In genomic region chr2:215654177-215654850, GRCh38 we compare ENCODE assay signal across 17 cellular contexts.
A peak's percentile ranks its signal among the peaks of the same experiment; 100 is the strongest.
DNase-seq lines count a peak whose midpoint lies in the region; ATAC-seq and TF ChIP-seq lines count a peak whose summit lies in the region.
"Had no signal": no experiment of that assay in that cellular context is flagged by ENCODE, and none has a peak within 500 bp of the region (broad histone marks: within the 10 kb centered on the region; RNA-seq: fewer than 3 reads in every experiment).

No MANE protein-coding gene starts in this region.

- H3K36me3 Mint-ChIP-seq in osteocyte (ENCODE audit: unreplicated experiment) (peaks cover 7% of the 10 kb centered on the region), CD14-positive monocyte (no peaks in the 10 kb centered on the region)
- no peaks in the 10 kb centered on the region for H3K36me3 Mint-ChIP-seq in naive thymus-derived CD4-positive, alpha-beta T cell
- H3K36me3 Mint-ChIP-seq: neural progenitor cell had no signal

- H3K4me2 ChIP-seq in fibroblast of lung (ENCODE audit: extremely low read depth, insufficient read depth, low read length), result peak overlapping the region; percentile 72
- H3K4me2 ChIP-seq: neural progenitor cell had no signal

- TF ChIP-seq CTCF in LNCaP clone FGC (IDR thresholded peaks at IDR 0.05; ENCODE audit: control insufficient read depth, extremely low read depth, insufficient read depth), result no peak
- TF ChIP-seq CTCF in fibroblast of lung (conservative IDR thresholded peaks at IDR 0.05 in 1 of 2, IDR thresholded peaks at IDR 0.05 in 1 of 2; ENCODE audit: low read depth in 1 of 2, low read length in 2 of 2), result no peak
- TF ChIP-seq CTCF in osteocyte (IDR thresholded peaks at IDR 0.05), result no peak
- no peak for TF ChIP-seq CTCF in omental fat pad (IDR thresholded peaks at IDR 0.05)
- TF ChIP-seq CTCF in CD14-positive monocyte (IDR thresholded peaks at IDR 0.05), result no peak

- H3K27me3 Mint-ChIP-seq in osteocyte (ENCODE audit: unreplicated experiment), result no peaks in the 10 kb centered on the region
- peaks cover 0 to 10% (median 0%) of the 10 kb centered on the region in 5 donors for H3K27me3 Mint-ChIP-seq in naive thymus-derived CD4-positive, alpha-beta T cell
- H3K27me3 Mint-ChIP-seq in stimulated activated naive CD8-positive, alpha-beta T cell treated with anti-CD3 and anti-CD28 coated beads, Interleukin-15, amount 100 ng/mL, for 72 hours, result peaks cover 10% of the 10 kb centered on the region
- H3K27me3 Mint-ChIP-seq in CD14-positive monocyte (ENCODE audit: low read depth in 3 of 3), result peaks cover 3 to 26% (median 15%) of the 10 kb centered on the region in 3 donors

- no peak overlapping the region for H3K9ac ChIP-seq in fibroblast of lung (ENCODE audit: insufficient read depth, low read length)
- H3K9ac ChIP-seq: BLaER1 treated with 17β-estradiol and CSF1 and Interleukin-3, amounts not matched to agents 10 nM and 100 nM; neural progenitor cell had no signal

- intact Hi-C loops in naive thymus-derived CD4-positive, alpha-beta T cell (cut with micrococcal nuclease), result no loop called here
- intact Hi-C loops in CD14-positive monocyte (cut with micrococcal nuclease), result no loop called here

- POLR2A ChIA-PET in naive thymus-derived CD4-positive, alpha-beta T cell (lab: Charles Lee), result no interaction called here

- no peak overlapping the region for H3K4me3 ChIP-seq in LNCaP clone FGC (ENCODE audit: low read depth, low read length)
- H3K4me3 ChIP-seq in fibroblast of lung (replicated peaks in 1 of 4; ENCODE audit: control extremely low read depth in 1 of 4, insufficient read depth in 1 of 4, low read depth in 3 of 4, low read length in 4 of 4), result no peak overlapping the region
- H3K4me3 ChIP-seq in naive thymus-derived CD4-positive, alpha-beta T cell (ENCODE audit: low read length), result no peak overlapping the region
- H3K4me3 ChIP-seq: BLaER1 treated with 17β-estradiol and CSF1 and Interleukin-3, amounts not matched to agents 10 nM and 100 nM; neural progenitor cell had no signal

- H3K27ac ChIP-seq in fibroblast of lung (ENCODE audit: insufficient read depth, low read length), result peak overlapping the region; percentile 50
- no peak overlapping the region for H3K27ac ChIP-seq in naive thymus-derived CD4-positive, alpha-beta T cell (ENCODE audit: low read depth, low read length)
- H3K27ac ChIP-seq: neural progenitor cell, VCaP had no signal

- H4K20me1 ChIP-seq in fibroblast of lung (ENCODE audit: control insufficient read depth, extremely low read depth, insufficient read depth, low read length), result no peaks in the 10 kb centered on the region
- H4K20me1 ChIP-seq: BLaER1 treated with 17β-estradiol and CSF1 and Interleukin-3, amounts not matched to agents 10 nM and 100 nM had no signal

- H3K9me3 Mint-ChIP-seq in osteocyte (ENCODE audit: unreplicated experiment), result no peaks in the 10 kb centered on the region
- H3K9me3 Mint-ChIP-seq in naive thymus-derived CD4-positive, alpha-beta T cell, result no peaks in the 10 kb centered on the region
- peaks cover 0 to 7% of the 10 kb centered on the region in 2 donors for H3K9me3 Mint-ChIP-seq in stimulated activated naive CD8-positive, alpha-beta T cell treated with anti-CD3 and anti-CD28 coated beads, Interleukin-15, amount 100 ng/mL, for 72 hours
- H3K9me3 Mint-ChIP-seq in CD14-positive monocyte, result peaks cover 0 to 7% (median 0%) of the 10 kb centered on the region in 7 donors
- H3K9me3 Mint-ChIP-seq: neural progenitor cell had no signal

- H3K4me3 Mint-ChIP-seq in osteocyte (ENCODE audit: unreplicated experiment) (no peak overlapping the region), CD14-positive monocyte (no peak overlapping the region)
- H3K4me3 Mint-ChIP-seq in naive thymus-derived CD4-positive, alpha-beta T cell, result no peak overlapping the region
- H3K4me3 Mint-ChIP-seq in stimulated activated naive CD8-positive, alpha-beta T cell treated with anti-CD3 and anti-CD28 coated beads, Interleukin-15, amount 100 ng/mL, for 72 hours, result no peak overlapping the region
- H3K4me3 Mint-ChIP-seq: neural progenitor cell had no signal

- H3K4me1 Mint-ChIP-seq in osteocyte (ENCODE audit: unreplicated experiment), result peaks cover 82% of the 10 kb centered on the region
- H3K4me1 Mint-ChIP-seq in naive thymus-derived CD4-positive, alpha-beta T cell, result no peaks in the 10 kb centered on the region
- no peaks in the 10 kb centered on the region for H3K4me1 Mint-ChIP-seq in stimulated activated naive CD8-positive, alpha-beta T cell treated with anti-CD3 and anti-CD28 coated beads, Interleukin-15, amount 100 ng/mL, for 72 hours
- H3K4me1 Mint-ChIP-seq in CD14-positive monocyte, result no peaks in the 10 kb centered on the region
- H3K4me1 Mint-ChIP-seq: neural progenitor cell had no signal

- no peak overlapping the region for H2AFZ ChIP-seq in fibroblast of lung (ENCODE audit: low read length)
- H2AFZ ChIP-seq: neural progenitor cell had no signal

- H3K79me2 ChIP-seq in fibroblast of lung (ENCODE audit: control insufficient read depth, insufficient read depth, low read length), result no peaks in the 10 kb centered on the region

- DNase-seq in AG08395 (ENCODE audit: low spot score) (peak; percentile 64), LNCaP clone FGC (ENCODE audit: low read depth) (peak; percentile 1), fibroblast of lung (ENCODE audit: low read depth in 2 of 2) (peak; percentile 76 to 82), osteocyte (ENCODE audit: extremely low spot score, unreplicated experiment) (no peak), omental fat pad (ENCODE audit: low spot score) (no peak), CD14-positive monocyte (ENCODE audit: low spot score) (no peak)
- no peak for DNase-seq in naive thymus-derived CD4-positive, alpha-beta T cell
- no peak for DNase-seq in stimulated activated naive CD8-positive, alpha-beta T cell treated with anti-CD3 and anti-CD28 coated beads, Interleukin-15, amount 100 ng/mL, for 72 hours
- DNase-seq: activated effector memory CD4-positive, alpha-beta T cell treated with anti-CD3 and anti-CD28 coated beads, Interleukin-2, amount 50 U/mL, for 16 hours; DMS79; HCEC 1CT; NCI-H1436 treated with DMSO at 0.1 percent for 48 hours; NCI-H446; stimulated activated naive CD4-positive, alpha-beta T cell had no signal

- H3K9me3 ChIP-seq in fibroblast of lung (ENCODE audit: control insufficient read depth, insufficient read depth, low read depth, low read length), result no peaks in the 10 kb centered on the region
- no peaks in the 10 kb centered on the region for H3K9me3 ChIP-seq in naive thymus-derived CD4-positive, alpha-beta T cell (ENCODE audit: control insufficient read depth in 2 of 3, low read length in 3 of 3)

- H3K27me3 ChIP-seq in fibroblast of lung (ENCODE audit: control insufficient read depth, insufficient read depth, low read length), result no peaks in the 10 kb centered on the region
- no peaks in the 10 kb centered on the region for H3K27me3 ChIP-seq in naive thymus-derived CD4-positive, alpha-beta T cell (ENCODE audit: control insufficient read depth in 2 of 2, insufficient read depth in 2 of 2, low read length in 2 of 2)
- H3K27me3 ChIP-seq: BLaER1 treated with 17β-estradiol and CSF1 and Interleukin-3, amounts not matched to agents 10 nM and 100 nM; neural progenitor cell had no signal

- no peaks in the 10 kb centered on the region for H3K36me3 ChIP-seq in fibroblast of lung (ENCODE audit: control insufficient read depth, insufficient read depth, low read length)
- no peaks in the 10 kb centered on the region for H3K36me3 ChIP-seq in naive thymus-derived CD4-positive, alpha-beta T cell (ENCODE audit: control insufficient read depth in 2 of 3, insufficient read depth in 3 of 3, low read length in 3 of 3)
- H3K36me3 ChIP-seq: BLaER1 treated with 17β-estradiol and CSF1 and Interleukin-3, amounts not matched to agents 10 nM and 100 nM; neural progenitor cell had no signal

- H3K4me1 ChIP-seq in fibroblast of lung (ENCODE audit: control insufficient read depth, extremely low read depth, insufficient read depth, low read length), result peaks cover 27% of the 10 kb centered on the region
- H3K4me1 ChIP-seq in naive thymus-derived CD4-positive, alpha-beta T cell (ENCODE audit: control insufficient read depth in 2 of 2, insufficient read depth in 2 of 2, low read length in 2 of 2), result no peaks in the 10 kb centered on the region
- H3K4me1 ChIP-seq: neural progenitor cell had no signal

- H3K27ac Mint-ChIP-seq in osteocyte (ENCODE audit: unreplicated experiment) (peak overlapping the region; percentile 86), CD14-positive monocyte (no peak overlapping the region)
- H3K27ac Mint-ChIP-seq in naive thymus-derived CD4-positive, alpha-beta T cell, result no peak overlapping the region
- no peak overlapping the region for H3K27ac Mint-ChIP-seq in stimulated activated naive CD8-positive, alpha-beta T cell treated with anti-CD3 and anti-CD28 coated beads, Interleukin-15, amount 100 ng/mL, for 72 hours
- H3K27ac Mint-ChIP-seq: neural progenitor cell had no signal

- CTCF ChIA-PET in naive thymus-derived CD4-positive, alpha-beta T cell (lab: Charles Lee), result no interaction called here

- ATAC-seq in naive thymus-derived CD4-positive, alpha-beta T cell, result no peak
- ATAC-seq in omental fat pad (ENCODE audit: low FRiP score), result no peak
- ATAC-seq in stimulated activated naive CD8-positive, alpha-beta T cell treated with anti-CD3 and anti-CD28 coated beads, Interleukin-15, amount 100 ng/mL, for 72 hours, result no peak

Comparison
In these comparisons a context has a peak if more than half of its experiments do, and no peak if none do; other contexts are left out.
1. DNase-seq: peak in AG08395 (single experiment), LNCaP clone FGC (single experiment) and fibroblast of lung (2 of 2); none in osteocyte (single experiment), naive thymus-derived CD4-positive, alpha-beta T cell (0 of 9), omental fat pad (single experiment), stimulated activated naive CD8-positive, alpha-beta T cell treated with anti-CD3 and anti-CD28 coated beads, Interleukin-15, amount 100 ng/mL, for 72 hours (0 of 2) and CD14-positive monocyte (single experiment).